Comparison of ENCODE assay signal across 20 cellular contexts in the genomic region with DNA sequence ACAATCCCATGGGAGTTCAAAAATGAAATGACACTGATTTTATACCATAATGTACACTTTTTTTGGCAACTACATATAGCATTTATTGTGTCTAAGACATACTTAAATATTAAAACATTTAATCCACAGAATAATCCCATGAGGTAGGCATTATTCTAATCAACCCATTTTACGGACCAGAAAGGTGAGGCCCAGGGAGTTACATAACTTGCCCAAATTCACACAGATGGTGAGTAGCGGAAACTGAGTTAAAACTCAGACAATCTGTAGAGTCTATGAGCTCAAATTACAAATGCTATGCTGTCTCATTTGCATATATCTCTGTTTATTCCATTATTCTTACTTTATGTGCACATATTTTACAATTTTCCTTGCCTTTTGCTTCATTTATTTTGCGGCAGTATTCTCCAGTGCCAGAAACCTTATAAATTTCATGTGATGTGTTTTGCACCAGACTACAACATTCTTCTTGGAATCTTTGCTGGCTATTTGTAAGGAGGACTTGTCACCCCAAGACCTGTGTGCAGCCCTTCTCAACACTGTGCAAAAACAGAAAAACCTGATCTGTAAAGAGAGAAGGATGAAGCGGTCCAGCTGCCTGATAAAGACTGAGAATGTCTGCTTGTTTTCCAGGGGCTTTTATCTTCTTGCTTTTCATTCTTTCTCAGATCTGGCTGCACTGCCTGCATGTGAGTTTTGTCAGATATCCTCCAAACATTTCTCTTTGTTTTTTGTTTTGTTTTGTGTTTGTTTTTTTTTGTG. TPM values are rescaled to one million over a fixed set of nuclear protein-coding genes. Genes with fewer than 3 reads are reported as not detected.
DNase-seq lines count a peak whose midpoint lies in the region; ATAC-seq, FAIRE-seq and TF ChIP-seq lines count a peak whose summit lies in the region.
"Had no signal": no experiment of that assay in that cellular context is flagged by ENCODE, and none has a peak within 500 bp of the region (broad histone marks: within the 10 kb centered on the region; RNA-seq: fewer than 3 reads in every experiment).

No MANE protein-coding gene starts in this region.

- H3K79me2 ChIP-seq in mammary epithelial cell (ENCODE audit: insufficient read depth, low read length) (no peaks in the 10 kb centered on the region), HepG2 (ENCODE audit: insufficient read depth, low read length) (no peaks in the 10 kb centered on the region), MM.1S (ENCODE audit: low read length) (no peaks in the 10 kb centered on the region)

- 80% methylated on average over 4 of the region's 4 CpGs for WGBS in mammary epithelial cell (ENCODE audit: low coverage, missing lambda C conversion rate)
- 97% methylated on average over 4 of the region's 4 CpGs for WGBS in HepG2 (ENCODE audit: low lambda C conversion rate)

- FAIRE-seq in HepG2 (lab: Jason Lieb, UNC): no peak
- FAIRE-seq: GM12878 had no signal

- no peak overlapping the region for H3K4me3 ChIP-seq in breast epithelium
- no peak overlapping the region for H3K4me3 ChIP-seq in mammary epithelial cell (replicated peaks in 1 of 3; ENCODE audit: insufficient read depth in 1 of 3, low read depth in 2 of 3, low read length in 3 of 3)
- H3K4me3 ChIP-seq in HepG2 (replicated peaks in 1 of 3; ENCODE audit: insufficient read depth in 1 of 3, low read depth in 2 of 3, low read length in 3 of 3): no peak overlapping the region
- no peak overlapping the region for H3K4me3 ChIP-seq in uterus
- H3K4me3 ChIP-seq in MM.1S (ENCODE audit: low read length): no peak overlapping the region
- H3K4me3 ChIP-seq: GM12878, HAP-1 had no signal

- TF ChIP-seq EP300 in HepG2 (IDR thresholded peaks at IDR 0.05; ENCODE audit: low read depth in 2 of 2, low read length in 2 of 2): no peak
- TF ChIP-seq EP300 in HepG2 (CRISPR knock-in tag; IDR thresholded peaks at IDR 0.05; ENCODE audit: borderline replicate concordance): no peak

- H3K27ac Mint-ChIP-seq in dendritic cell treated with granulocyte-macrophage colony-stimulating factor and Interleukin-4, amounts not matched to agents 40 ng/mL and 50 ng/mL, for 4 days: peak overlapping the region; percentile 85

- H3K4me1 Mint-ChIP-seq in dendritic cell treated with granulocyte-macrophage colony-stimulating factor and Interleukin-4, amounts not matched to agents 40 ng/mL and 50 ng/mL, for 4 days (ENCODE audit: low read depth): peaks cover 45% of the 10 kb centered on the region

- CTCF ChIA-PET in mammary epithelial cell (lab: Charles Lee; ENCODE audit: low non-redundant PET) (no interaction called here), HepG2 (lab: Yijun Ruan, JAX; ENCODE audit: low intra/inter-chr PET ratio, low total read pairs) (no interaction called here)

- H3K9ac ChIP-seq in mammary epithelial cell (ENCODE audit: insufficient read depth, low read length): no peak overlapping the region
- no peak overlapping the region for H3K9ac ChIP-seq in HepG2 (ENCODE audit: insufficient read depth, low read depth, low read length)
- H3K9ac ChIP-seq in MM.1S (ENCODE audit: low read length): no peak overlapping the region

- TF ChIP-seq CTCF in breast epithelium (IDR thresholded peaks at IDR 0.05) (no peak), mammary epithelial cell (conservative IDR thresholded peaks at IDR 0.05 in 1 of 2, IDR thresholded peaks at IDR 0.05 in 1 of 2; ENCODE audit: extremely low read depth in 1 of 2, insufficient read depth in 1 of 2, low read depth in 1 of 2, low read length in 2 of 2) (no peak), HepG2 (CRISPR knock-in tag; IDR thresholded peaks at IDR 0.05) (no peak), uterus (IDR thresholded peaks at IDR 0.05) (no peak), MM.1S (IDR thresholded peaks at IDR 0.05; ENCODE audit: low read length) (no peak)

- no peaks in the 10 kb centered on the region for H3K9me2 ChIP-seq in MM.1S (replicated peaks; ENCODE audit: insufficient read depth, low read length)

- intact Hi-C loops in breast epithelium (cut with DNase I; ENCODE audit: low total_unique reads): no loop called here
- intact Hi-C loops in mammary epithelial cell (cut with micrococcal nuclease): no loop called here
- intact Hi-C loops in dendritic cell treated with granulocyte-macrophage colony-stimulating factor and Interleukin-4, amounts not matched to agents 40 ng/mL and 50 ng/mL, for 4 days (cut with micrococcal nuclease): loop anchor here (10.0 kb wide), 2 partner anchors 72 to 172 kb away; no protein-coding TSS in a partner anchor
- intact Hi-C loops in HepG2 (cut with micrococcal nuclease; ENCODE audit: unreplicated experiment): no loop called here
- intact Hi-C loops in uterus (cut with DNase I; ENCODE audit: low total_unique reads): no loop called here

- H3K27me3 Mint-ChIP-seq in dendritic cell treated with granulocyte-macrophage colony-stimulating factor and Interleukin-4, amounts not matched to agents 40 ng/mL and 50 ng/mL, for 4 days: no peaks in the 10 kb centered on the region
- H3K27me3 Mint-ChIP-seq: CD4-positive, CD25-positive, alpha-beta regulatory T cell had no signal

- no peak overlapping the region for H3K4me2 ChIP-seq in mammary epithelial cell (ENCODE audit: insufficient read depth, low read depth, low read length)
- no peak overlapping the region for H3K4me2 ChIP-seq in HepG2 (ENCODE audit: low read depth, low read length)
- no peak overlapping the region for H3K4me2 ChIP-seq in MM.1S (ENCODE audit: low read depth, low read length)

- TF ChIP-seq RAD21 in HepG2 (CRISPR knock-in tag; IDR thresholded peaks at IDR 0.05): no peak

- POLR2A ChIA-PET in HepG2 (lab: Yijun Ruan, JAX): no interaction called here

- H3K36me3 ChIP-seq in breast epithelium (no peaks in the 10 kb centered on the region), mammary epithelial cell (ENCODE audit: insufficient read depth, low read length) (no peaks in the 10 kb centered on the region), HepG2 (replicated peaks in 1 of 2; ENCODE audit: control insufficient read depth in 1 of 2, insufficient read depth in 2 of 2, low read length in 2 of 2) (no peaks in the 10 kb centered on the region), uterus (no peaks in the 10 kb centered on the region), MM.1S (replicated peaks; ENCODE audit: insufficient read depth, low read length) (no peaks in the 10 kb centered on the region)
- H3K36me3 ChIP-seq: HAP-1 had no signal

- H4K20me1 ChIP-seq in mammary epithelial cell (ENCODE audit: insufficient read depth, low read length) (no peaks in the 10 kb centered on the region), HepG2 (ENCODE audit: insufficient read depth, low read length) (no peaks in the 10 kb centered on the region), MM.1S (ENCODE audit: insufficient read depth, low read length) (no peaks in the 10 kb centered on the region)

- dilution Hi-C loops in mammary epithelial cell (cut with HindIII; ENCODE audit: low sequenced_read_pairs): no loop called here

- no peak for ATAC-seq in HepG2
- ATAC-seq: GM12878 had no signal

- H2AFZ ChIP-seq in mammary epithelial cell (ENCODE audit: low read depth, low read length) (no peak overlapping the region), HepG2 (ENCODE audit: low read length) (peak overlapping the region; percentile 52), MM.1S (ENCODE audit: low read length) (no peak overlapping the region)

- no peak for TF ChIP-seq POLR2A in breast epithelium (IDR thresholded peaks at IDR 0.05)
- no peak for TF ChIP-seq POLR2A in HepG2 (IDR thresholded peaks at IDR 0.05; ENCODE audit: insufficient read depth in 1 of 2, low read depth in 2 of 2, low read length in 2 of 2)
- TF ChIP-seq POLR2A in uterus (IDR thresholded peaks at IDR 0.05): no peak

- no peaks in the 10 kb centered on the region for H3F3A ChIP-seq in MM.1S (ENCODE audit: insufficient read depth, low read length)

- no peaks in the 10 kb centered on the region for H3K4me1 ChIP-seq in breast epithelium
- H3K4me1 ChIP-seq in mammary epithelial cell (ENCODE audit: insufficient read depth, low read length): no peaks in the 10 kb centered on the region
- H3K4me1 ChIP-seq in HepG2 (ENCODE audit: insufficient read depth, low read length): peaks cover 17% of the 10 kb centered on the region
- no peaks in the 10 kb centered on the region for H3K4me1 ChIP-seq in uterus
- H3K4me1 ChIP-seq in MM.1S (ENCODE audit: low read length): peaks cover 7% of the 10 kb centered on the region
- H3K4me1 ChIP-seq: HAP-1 had no signal

- peaks cover 71% of the 10 kb centered on the region for H3K36me3 Mint-ChIP-seq in dendritic cell treated with granulocyte-macrophage colony-stimulating factor and Interleukin-4, amounts not matched to agents 40 ng/mL and 50 ng/mL, for 4 days (ENCODE audit: low read depth)
- H3K36me3 Mint-ChIP-seq: CD4-positive, CD25-positive, alpha-beta regulatory T cell had no signal

- no peak for DNase-seq in breast epithelium (ENCODE audit: low spot score in 2 of 2)
- DNase-seq in mammary epithelial cell: no peak
- no peak for DNase-seq in HepG2 (ENCODE audit: low spot score)
- peak in 1 of 2 donors; percentile 30 for DNase-seq in uterus
- DNase-seq in stimulated activated CD8-positive, alpha-beta memory T cell treated with anti-CD3 and anti-CD28 coated beads, Interleukin-4, amount 100 ng/mL, for 48 hours: no peak
- DNase-seq in NCI-H526 (lab: John Stamatoyannopoulos, UW): no peak
- no peak for DNase-seq in MM.1S
- DNase-seq: 8988T; CD4-positive, CD25-positive, alpha-beta regulatory T cell; COR-L47; DMS153; NCI-H1694 treated with DMSO at 0.1 percent for 48 hours; NCI-H2107; NCI-H510A; NCI-H82; OCI-M1; SHP77 treated with DMSO at 0.1 percent for 48 hours had no signal

- BruUV-seq in mammary epithelial cell (replicated peaks; lab: Mats Ljungman, UMichigan): no TSS peak
- no TSS peak for BruUV-seq in HepG2 (replicated peaks; lab: Mats Ljungman, UMichigan)

- H3K4me3 Mint-ChIP-seq in dendritic cell treated with granulocyte-macrophage colony-stimulating factor and Interleukin-4, amounts not matched to agents 40 ng/mL and 50 ng/mL, for 4 days: no peak overlapping the region
- H3K4me3 Mint-ChIP-seq: CD4-positive, CD25-positive, alpha-beta regulatory T cell had no signal

- H3K27ac ChIP-seq in breast epithelium: peak overlapping the region; percentile 25 to 58
- no peak overlapping the region for H3K27ac ChIP-seq in mammary epithelial cell (ENCODE audit: insufficient read depth, low read depth, low read length)
- no peak overlapping the region for H3K27ac ChIP-seq in HepG2 (ENCODE audit: extremely low read length, insufficient read depth, low read length)
- peak overlapping the region; percentile 62 to 73 for H3K27ac ChIP-seq in uterus
- H3K27ac ChIP-seq in MM.1S (ENCODE audit: low read length): no peak overlapping the region

- in situ Hi-C loops in mammary epithelial cell (cut with MboI; ENCODE audit: low sequenced_read_pairs in 2 of 2): loop anchor here (10.0 to 25.0 kb wide), 2 partner anchors 162 to 174 kb away; partner anchors contain the start of gene ABCA10 (in 2 of the 2)
- in situ Hi-C loops in HepG2 (cut with HindIII; ENCODE audit: extremely low pct_ligation_motif_present, low pct_unique_long_range_greater_than_20kb): loop anchor here (25.0 kb wide), 1 partner anchor 276 kb away; no protein-coding TSS in a partner anchor

- H3K9me3 ChIP-seq in breast epithelium (no peaks in the 10 kb centered on the region), mammary epithelial cell (replicated peaks; ENCODE audit: insufficient read depth, low read length) (no peaks in the 10 kb centered on the region), HepG2 (ENCODE audit: low read length) (0 out of 2 replicates have a peak, but pooled peaks cover 1% of the 10 kb centered on the region), uterus (no peaks in the 10 kb centered on the region), MM.1S (replicated peaks; ENCODE audit: insufficient read depth, low read length) (no peaks in the 10 kb centered on the region)
- H3K9me3 ChIP-seq: HAP-1 had no signal

- peaks cover 70% of the 10 kb centered on the region for H3K9me3 Mint-ChIP-seq in dendritic cell treated with granulocyte-macrophage colony-stimulating factor and Interleukin-4, amounts not matched to agents 40 ng/mL and 50 ng/mL, for 4 days

- no peaks in the 10 kb centered on the region for H3K27me3 ChIP-seq in breast epithelium
- no peaks in the 10 kb centered on the region for H3K27me3 ChIP-seq in mammary epithelial cell (ENCODE audit: insufficient read depth, low read length)
- H3K27me3 ChIP-seq in HepG2 (ENCODE audit: control insufficient read depth in 1 of 2, insufficient read depth in 2 of 2, low read length in 2 of 2): no peaks in the 10 kb centered on the region
- H3K27me3 ChIP-seq in uterus: no peaks in the 10 kb centered on the region
- H3K27me3 ChIP-seq in MM.1S (replicated peaks; ENCODE audit: insufficient read depth, low read length): no peaks in the 10 kb centered on the region

RNA-seq across cellular contexts. Expression of gene ABCA9, which starts 2.3 kb away (rescaled TPM):
- total RNA-seq in breast epithelium: 10 to 100 TPM; 18.0 to 92.7 (median 56.7) TPM
- total RNA-seq in mammary epithelial cell: 1 to 10 TPM in 1 of 2 donors, under 1 TPM in 1; 0.31 to 1.8 TPM
- polyA plus RNA-seq in mammary epithelial cell: 0.02 TPM
- not detected for polyA minus RNA-seq in mammary epithelial cell
- total RNA-seq in HepG2 (2016; rRNA removed; fragmentation: Illumina TruSeq; extraction: Trizol): 0.04 TPM in 1 of 2 replicates, not detected in the other
- total RNA-seq in HepG2 (2016; cell fraction: cytosol; rRNA removed; fragmentation: Illumina TruSeq; extraction: Trizol; ENCODE audit: low read depth): not detected in 2 replicates
- not detected in 2 replicates for total RNA-seq in HepG2 (2016; cell fraction: insoluble cytoplasmic fraction; rRNA removed; fragmentation: Illumina TruSeq; extraction: Trizol)
- total RNA-seq in HepG2 (2016; cell fraction: membrane; rRNA removed; fragmentation: Illumina TruSeq; extraction: Trizol): not detected in 2 replicates
- 0.19 TPM in 1 of 2 replicates, not detected in the other for total RNA-seq in HepG2 (2016; cell fraction: nucleus; rRNA removed; fragmentation: Illumina TruSeq; extraction: Trizol)
- polyA plus RNA-seq in HepG2 (2011; rRNA removed): 0.03 TPM in 1 of 2 replicates, not detected in the other
- polyA plus RNA-seq in HepG2 (2011; cell fraction: cytosol; rRNA removed): 0.08 TPM in 1 of 2 replicates, not detected in the other
- 0.09 and 0.19 TPM in 2 replicates for polyA plus RNA-seq in HepG2 (2011; cell fraction: nucleus; rRNA removed)
- 0.11 and 0.12 TPM in 2 replicates for polyA plus RNA-seq in HepG2 (2012)
- polyA plus RNA-seq in HepG2 (2016; cell fraction: cytosol; fragmentation: Illumina TruSeq; extraction: Trizol; ENCODE audit: low read depth): not detected in 2 replicates
- not detected in 2 replicates for polyA plus RNA-seq in HepG2 (2016; cell fraction: insoluble cytoplasmic fraction; fragmentation: Illumina TruSeq; extraction: Trizol; ENCODE audit: low read depth)
- not detected in 2 replicates for polyA plus RNA-seq in HepG2 (2016; cell fraction: membrane; fragmentation: Illumina TruSeq; extraction: Trizol; ENCODE audit: low read depth)
- not detected in 2 replicates for polyA plus RNA-seq in HepG2 (2016; cell fraction: nucleus; fragmentation: Illumina TruSeq; extraction: Trizol; ENCODE audit: insufficient read depth, low read depth)
- polyA minus RNA-seq in HepG2 (2011; rRNA and poly(A)+ RNA removed; ENCODE audit: low replicate concordance): 0.51 TPM in 1 of 2 replicates, not detected in the other
- not detected in 2 replicates for polyA minus RNA-seq in HepG2 (2011; cell fraction: cytosol; rRNA and poly(A)+ RNA removed)
- polyA minus RNA-seq in HepG2 (2011; cell fraction: nucleus; rRNA and poly(A)+ RNA removed): 0.52 and 0.62 TPM in 2 replicates
- 10 to 100 TPM in 3 of 4 donors, 1 to 10 TPM in 1; 8.2 to 32.1 (median 18.4) TPM for total RNA-seq in uterus
- total RNA-seq: CD4-positive, CD25-positive, alpha-beta regulatory T cell had no signal
- polyA plus RNA-seq: CD4-positive, CD25-positive, alpha-beta regulatory T cell had no signal

Comparison
In these comparisons a context has a peak if more than half of its experiments do, and no peak if none do; other contexts are left out.
1. H3K27ac ChIP-seq: peak in breast epithelium (2 of 2) and uterus (2 of 2); none in mammary epithelial cell (single experiment), HepG2 (single experiment) and MM.1S (single experiment).